In genomic region chr5:75049581-75050274, GRCh38 we compare ENCODE assay signal across 1 cellular context.
TF ChIP-seq lines count a peak whose summit lies in the region.

No MANE protein-coding gene starts in this region.

TF ChIP-seq in GM23338, 12 proteins besides CTCF, POLR2A, EP300 and RAD21 (continued from another document):
- no peak for TF ChIP-seq ZNF462 (CRISPR knock-in tag; IDR thresholded peaks at IDR 0.05)
- TF ChIP-seq NANOG (IDR thresholded peaks at IDR 0.05; ENCODE audit: borderline replicate concordance) = no peak
